In genomic region chr3:132034097-132034485, GRCh38 we compare ENCODE assay signal across 8 cellular contexts. TPM values are rescaled to one million over a fixed set of nuclear protein-coding genes. Genes with fewer than 3 reads are reported as not detected.
DNase-seq lines count a peak whose midpoint lies in the region; ATAC-seq and TF ChIP-seq lines count a peak whose summit lies in the region.
"Had no signal": no experiment of that assay in that cellular context is flagged by ENCODE, and none has a peak within 500 bp of the region (broad histone marks: within the 10 kb centered on the region; RNA-seq: fewer than 3 reads in every experiment).

No MANE protein-coding gene starts in this region.

- ATAC-seq in GM18873 (IDR thresholded peaks at IDR 0.05; ENCODE audit: low FRiP score, unreplicated experiment) (no peak), heart right ventricle (no peak)

- no peaks in the 10 kb centered on the region for H3F3A ChIP-seq in smooth muscle cell (ENCODE audit: low read depth)

- no peaks in the 10 kb centered on the region for H3K79me2 ChIP-seq in smooth muscle cell (ENCODE audit: low read depth)

- no peaks in the 10 kb centered on the region for H3K9me3 ChIP-seq in WERI-Rb-1 (ENCODE audit: severe bottlenecking)
- no peaks in the 10 kb centered on the region for H3K9me3 ChIP-seq in iPS-15b (ENCODE audit: control insufficient read depth, insufficient read depth, low read length)
- no peaks in the 10 kb centered on the region for H3K9me3 ChIP-seq in smooth muscle cell (replicated peaks; ENCODE audit: low read depth)
- H3K9me3 ChIP-seq in heart right ventricle: no peaks in the 10 kb centered on the region
- H3K9me3 ChIP-seq: vagina had no signal

- H3K4me1 Mint-ChIP-seq in HFFc6 (ENCODE audit: low read depth): peaks cover 12% of the 10 kb centered on the region

- peaks cover 27% of the 10 kb centered on the region for H3K27me3 Mint-ChIP-seq in HFFc6 (ENCODE audit: insufficient read depth)

- TF ChIP-seq CTCF in HFFc6 (IDR thresholded peaks at IDR 0.05) (no peak), WERI-Rb-1 (IDR thresholded peaks at IDR 0.05; ENCODE audit: low read depth, low read length) (no peak), smooth muscle cell (IDR thresholded peaks at IDR 0.05; ENCODE audit: borderline replicate concordance, insufficient read depth, poor library complexity, severe bottlenecking) (no peak), heart right ventricle (IDR thresholded peaks at IDR 0.05) (no peak)

- H3K4me3 ChIP-seq in WERI-Rb-1 (ENCODE audit: low read depth, low read length): peak overlapping the region; percentile 75
- H3K4me3 ChIP-seq in iPS-15b (ENCODE audit: low read depth, low read length): peak overlapping the region; percentile 90
- no peak overlapping the region for H3K4me3 ChIP-seq in smooth muscle cell
- H3K4me3 ChIP-seq in heart right ventricle: peak overlapping the region in 5 of 10 donors; percentile 10 to 43 (median 23)

- no peaks in the 10 kb centered on the region for H3K36me3 Mint-ChIP-seq in HFFc6 (ENCODE audit: low read depth)

- H3K27me3 ChIP-seq in WERI-Rb-1 (ENCODE audit: insufficient read depth, low read depth, severe bottlenecking): no peaks in the 10 kb centered on the region
- peaks cover 42% of the 10 kb centered on the region for H3K27me3 ChIP-seq in iPS-15b (ENCODE audit: control insufficient read depth, insufficient read depth, low read length)
- H3K27me3 ChIP-seq in smooth muscle cell (ENCODE audit: low read depth): peaks cover 68% of the 10 kb centered on the region
- peaks cover 7 to 93% (median 78%) of the 10 kb centered on the region in 7 donors for H3K27me3 ChIP-seq in heart right ventricle
- H3K27me3 ChIP-seq: vagina had no signal

- no peaks in the 10 kb centered on the region for H4K20me1 ChIP-seq in smooth muscle cell (ENCODE audit: low read depth)

- H3K4me1 ChIP-seq in iPS-15b (ENCODE audit: control insufficient read depth, insufficient read depth, low read length) (no peaks in the 10 kb centered on the region), smooth muscle cell (ENCODE audit: low read depth) (no peaks in the 10 kb centered on the region), heart right ventricle (peaks cover 0 to 16% (median 0%) of the 10 kb centered on the region in 9 donors)

- H3K36me3 ChIP-seq in WERI-Rb-1: no peaks in the 10 kb centered on the region
- H3K36me3 ChIP-seq in iPS-15b (ENCODE audit: control insufficient read depth, insufficient read depth, low read length): no peaks in the 10 kb centered on the region
- no peaks in the 10 kb centered on the region for H3K36me3 ChIP-seq in smooth muscle cell (ENCODE audit: low read depth)
- no peaks in the 10 kb centered on the region for H3K36me3 ChIP-seq in heart right ventricle
- H3K36me3 ChIP-seq: vagina had no signal

- peak overlapping the region; percentile 81 for H3K4me2 ChIP-seq in smooth muscle cell

- no peak overlapping the region for H2AFZ ChIP-seq in smooth muscle cell (ENCODE audit: low read depth)

- 3% methylated on average over 8 of the region's 14 CpGs for WGBS in smooth muscle cell (ENCODE audit: low lambda C conversion rate)
- 2 to 8% methylated on average over 14 of the region's 14 CpGs for WGBS in heart right ventricle, 2 donors

- H3K9ac ChIP-seq in iPS-15b (ENCODE audit: low read depth, low read length): no peak overlapping the region
- no peak overlapping the region for H3K9ac ChIP-seq in smooth muscle cell (ENCODE audit: low read depth)

- no peak for DNase-seq in HFFc6
- DNase-seq in WERI-Rb-1: peak; percentile 9
- DNase-seq in smooth muscle cell (lab: John Stamatoyannopoulos, UW; ENCODE audit: unreplicated experiment): no peak
- no peak for DNase-seq in heart right ventricle
- DNase-seq in DMS114 treated with DMSO at 0.1 percent for 48 hours (lab: John Stamatoyannopoulos, UW; ENCODE audit: unreplicated experiment): no peak

- H3K27ac Mint-ChIP-seq in HFFc6: no peak overlapping the region

- H3K27ac ChIP-seq in WERI-Rb-1: no peak overlapping the region
- no peak overlapping the region for H3K27ac ChIP-seq in smooth muscle cell (ENCODE audit: low read depth)
- no peak overlapping the region for H3K27ac ChIP-seq in heart right ventricle
- H3K27ac ChIP-seq: vagina had no signal

- H3K4me3 Mint-ChIP-seq in HFFc6: peak overlapping the region; percentile 79

- intact Hi-C loops in heart right ventricle (cut with DNase I): loop anchor here in 6 of 10 donors (5.0 to 10.0 kb wide), 6 partner anchors 141 to 989 kb away; no protein-coding TSS in a partner anchor

- H3K9me3 Mint-ChIP-seq in HFFc6: no peaks in the 10 kb centered on the region

RNA-seq across cellular contexts. Expression of gene CPNE4, which starts 0.7 kb away (rescaled TPM):
- not detected for total RNA-seq in HFFc6 (2021; fragmentation: NEBNext Ultra II Directional; extraction: Animal tissue kit (Norgen Biotek cat#: 25700))
- total RNA-seq in smooth muscle cell (1.6 TPM in 1 of 2 replicates, not detected in the other), heart right ventricle (100 to 1,000 TPM in 1 of 10 donors, 10 to 100 TPM in 9; 11.2 to 116 (median 27.2) TPM)
- polyA plus RNA-seq in smooth muscle cell (0.05 and 0.07 TPM in 2 replicates), heart right ventricle (10 to 100 TPM in 1 of 2 donors, 1 to 10 TPM in 1; 1.5 to 17.7 TPM)
